8 cellular contexts compared by ENCODE assay signal in the genomic region with DNA sequence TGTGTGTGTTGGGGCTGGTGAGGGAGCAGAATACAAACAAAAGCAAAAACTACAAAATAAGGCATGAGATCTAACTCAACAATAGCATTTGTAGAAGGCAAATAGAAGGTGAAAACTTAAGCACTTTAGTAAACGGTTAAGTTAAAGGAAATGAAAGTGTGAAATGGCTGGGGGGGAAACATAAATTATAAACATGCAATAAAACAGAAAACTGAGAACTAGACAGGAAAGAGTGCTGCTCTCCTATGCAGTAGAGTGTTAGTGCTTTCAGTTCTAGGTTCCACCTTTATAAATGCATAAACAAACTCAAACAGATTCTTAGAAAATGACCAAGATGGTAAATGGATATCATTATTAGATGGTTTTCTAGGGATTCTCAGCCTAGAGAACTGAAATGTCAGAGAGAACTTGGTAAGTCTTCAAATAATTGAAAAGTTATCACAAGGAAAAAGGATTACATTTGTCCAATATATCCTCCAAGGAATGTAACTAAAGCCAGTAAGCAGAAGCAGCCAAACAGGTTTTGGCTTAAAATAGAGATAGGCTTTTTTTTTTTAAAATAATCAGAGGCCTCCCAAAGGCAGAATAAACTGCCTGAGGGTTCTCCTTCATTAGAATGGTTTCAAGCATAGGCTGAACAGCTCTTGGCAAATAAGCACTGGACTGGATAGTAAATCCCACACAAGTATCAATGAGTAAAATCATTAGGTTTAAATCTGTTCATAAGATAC. TPM values are rescaled to one million over a fixed set of nuclear protein-coding genes. Genes with fewer than 3 reads are reported as not detected.
DNase-seq lines count a peak whose midpoint lies in the region; ATAC-seq, FAIRE-seq and TF ChIP-seq lines count a peak whose summit lies in the region.

No MANE protein-coding gene starts in this region.

- H3K4me3 ChIP-seq in HCT116 (replicated peaks in 1 of 2; ENCODE audit: low read depth in 1 of 2, low read length in 2 of 2) (no peak overlapping the region), MM.1S (ENCODE audit: low read length) (0 out of 2 replicates have a peak overlapping the region, but pooled peaks have one; percentile 19), testis (no peak overlapping the region)

- H3K27ac ChIP-seq in HCT116 (ENCODE audit: low read depth, low read length) (no peak overlapping the region), MM.1S (ENCODE audit: low read length) (peak overlapping the region; percentile 35; the same call in 1 of the 2 replicates), testis (no peak overlapping the region)

- H3K9ac ChIP-seq in HCT116 (ENCODE audit: low read length) (no peak overlapping the region), MM.1S (ENCODE audit: low read length) (no peak overlapping the region)

- DNase-seq in HCT116 (ENCODE audit: low read depth, low spot score), result no peak
- DNase-seq in MM.1S, result peak; percentile 58
- DNase-seq in glutamatergic neuron, result no peak
- no peak for DNase-seq in pons (ENCODE audit: low spot score)
- no peak for DNase-seq in NCI-H2227 (lab: John Stamatoyannopoulos, UW; ENCODE audit: unreplicated experiment)
- no peak for DNase-seq in testis
- DNase-seq in urothelium cell line (ENCODE audit: low spot score), result no peak

- H3K27ac Mint-ChIP-seq in glutamatergic neuron (ENCODE audit: unreplicated experiment), result peak overlapping the region; percentile 77

- H3K27me3 ChIP-seq in HCT116 (ENCODE audit: insufficient read depth, low read length) (no peaks in the 10 kb centered on the region), MM.1S (replicated peaks; ENCODE audit: insufficient read depth, low read length) (no peaks in the 10 kb centered on the region), testis (no peaks in the 10 kb centered on the region)

- TF ChIP-seq POLR2A in HCT116 (IDR thresholded peaks at IDR 0.05; ENCODE audit: borderline replicate concordance, extremely low read depth, insufficient read depth, insufficient read length), result no peak
- TF ChIP-seq POLR2A in testis (IDR thresholded peaks at IDR 0.05), result no peak

- H4K20me1 ChIP-seq in HCT116 (ENCODE audit: insufficient read depth), result peaks cover 17% of the 10 kb centered on the region; the same call in 1 of the 2 replicates
- H4K20me1 ChIP-seq in MM.1S (ENCODE audit: insufficient read depth, low read length), result peaks cover 26% of the 10 kb centered on the region; the same call in 1 of the 2 replicates

- BruUV-seq in HCT116 (replicated peaks; lab: Mats Ljungman, UMichigan), result no TSS peak

- POLR2A ChIA-PET in HCT116 (lab: Charles Lee), result no interaction called here

- intact Hi-C loops in HCT116 (cut with micrococcal nuclease) (no loop called here), testis (cut with DNase I; ENCODE audit: low total_unique reads) (no loop called here)

- TF ChIP-seq CTCF in HCT116 (IDR thresholded peaks at IDR 0.05 in 2 of 3, conservative IDR thresholded peaks at IDR 0.05 in 1 of 3; ENCODE audit: borderline replicate concordance in 1 of 3, insufficient read depth in 1 of 3, low read depth in 2 of 3, low read length in 2 of 3) (no peak), MM.1S (IDR thresholded peaks at IDR 0.05; ENCODE audit: low read length) (no peak), glutamatergic neuron (IDR thresholded peaks at IDR 0.05; ENCODE audit: partially characterized antibody, unreplicated experiment) (no peak), testis (IDR thresholded peaks at IDR 0.05) (no peak)

- ATAC-seq in GM18867 (IDR thresholded peaks at IDR 0.05; ENCODE audit: unreplicated experiment) (peak; percentile 56), HCT116 (no peak)

- H3K9me3 ChIP-seq in HCT116 (ENCODE audit: control insufficient read depth in 1 of 2, insufficient read depth in 1 of 2, low read depth in 1 of 2, low read length in 2 of 2), result no peaks in the 10 kb centered on the region
- no peaks in the 10 kb centered on the region for H3K9me3 ChIP-seq in MM.1S (replicated peaks; ENCODE audit: insufficient read depth, low read length)
- H3K9me3 ChIP-seq in testis, result no peaks in the 10 kb centered on the region

- CTCF ChIA-PET in HCT116 (lab: Charles Lee), result no interaction called here

- H3K4me2 ChIP-seq in HCT116 (ENCODE audit: low read length) (peak overlapping the region; percentile 35), MM.1S (ENCODE audit: low read depth, low read length) (peak overlapping the region; percentile 59)

- H3K27me3 Mint-ChIP-seq in glutamatergic neuron (ENCODE audit: unreplicated experiment), result no peaks in the 10 kb centered on the region

- H3K4me3 Mint-ChIP-seq in glutamatergic neuron (ENCODE audit: unreplicated experiment), result no peak overlapping the region

- H3K36me3 Mint-ChIP-seq in glutamatergic neuron (ENCODE audit: unreplicated experiment), result no peaks in the 10 kb centered on the region

- RAD21 ChIA-PET in HCT116 (lab: Charles Lee; ENCODE audit: low non-redundant PET in 1 of 2, low total read pairs in 2 of 2, uncharacterized antibody in 2 of 2, unreplicated experiment in 2 of 2), result no interaction called here

- H3K9me3 Mint-ChIP-seq in glutamatergic neuron (ENCODE audit: unreplicated experiment), result no peaks in the 10 kb centered on the region

- no peak for FAIRE-seq in urothelium cell line (lab: Jason Lieb, UNC)

- no peak overlapping the region for H2AFZ ChIP-seq in HCT116 (ENCODE audit: low read depth, low read length, poor library complexity, severe bottlenecking)
- no peak overlapping the region for H2AFZ ChIP-seq in MM.1S (ENCODE audit: low read length)

- WGBS in testis, 2 donors, result 50 to 57% methylated on average over 1 of the region's 1 CpG

- no peaks in the 10 kb centered on the region for H3K9me2 ChIP-seq in HCT116 (ENCODE audit: insufficient read depth)
- H3K9me2 ChIP-seq in MM.1S (replicated peaks; ENCODE audit: insufficient read depth, low read length), result no peaks in the 10 kb centered on the region

- H3K4me1 ChIP-seq in HCT116 (ENCODE audit: control insufficient read depth in 1 of 2, insufficient read depth in 2 of 2, low read length in 2 of 2) (peaks cover 20 to 36% of the 10 kb centered on the region in 2 experiments), MM.1S (ENCODE audit: low read length) (peaks cover 47% of the 10 kb centered on the region), testis (no peaks in the 10 kb centered on the region)

- H3K4me1 Mint-ChIP-seq in glutamatergic neuron (ENCODE audit: low read depth, unreplicated experiment), result peaks cover 19% of the 10 kb centered on the region

- peaks cover 38% of the 10 kb centered on the region for H3F3A ChIP-seq in MM.1S (ENCODE audit: insufficient read depth, low read length)

- no peak for TF ChIP-seq RAD21 in HCT116 (IDR thresholded peaks at IDR 0.05; ENCODE audit: low read depth)

- H3K79me2 ChIP-seq in HCT116 (ENCODE audit: insufficient read depth, low read length), result peaks cover 100% of the 10 kb centered on the region
- peaks cover 86% of the 10 kb centered on the region for H3K79me2 ChIP-seq in MM.1S (ENCODE audit: low read length)

- H3K36me3 ChIP-seq in HCT116 (ENCODE audit: control insufficient read depth in 1 of 2, insufficient read depth in 2 of 2, low read length in 2 of 2), result no peaks in the 10 kb centered on the region; a peak in 1 of 4 replicates
- H3K36me3 ChIP-seq in MM.1S (replicated peaks; ENCODE audit: insufficient read depth, low read length), result no peaks in the 10 kb centered on the region; the same call in 1 of the 2 replicates
- no peaks in the 10 kb centered on the region for H3K36me3 ChIP-seq in testis (ENCODE audit: low read depth, missing control alignments)

TF ChIP-seq in HCT116, 20 proteins besides CTCF, POLR2A, EP300 and RAD21:
- TF ChIP-seq SRF (IDR thresholded peaks at IDR 0.05; ENCODE audit: low read depth) (no peak), JUND (IDR thresholded peaks at IDR 0.05) (no peak), SP1 (IDR thresholded peaks at IDR 0.05; ENCODE audit: low read depth) (peak; percentile 15; the same call in 1 of the 2 replicates), ELF1 (IDR thresholded peaks at IDR 0.05; ENCODE audit: borderline replicate concordance, low read depth) (no peak), EGR1 (IDR thresholded peaks at IDR 0.05; ENCODE audit: low read depth) (no peak), CBX3 (IDR thresholded peaks at IDR 0.05; ENCODE audit: low read depth) (no peak), YY1 (IDR thresholded peaks at IDR 0.05; ENCODE audit: extremely low read depth, insufficient replicate concordance, low read depth, low read length) (no peak), ZFX (IDR thresholded peaks at IDR 0.05) (no peak), FOSL1 (IDR thresholded peaks at IDR 0.05; ENCODE audit: low read depth) (0 out of 2 replicates have a peak, but pooled peaks have one; percentile 7), TCF7L2 (IDR thresholded peaks at IDR 0.05; ENCODE audit: borderline replicate concordance, extremely low read depth, insufficient read depth, insufficient read length) (no peak), POLR2AphosphoS5 (IDR thresholded peaks at IDR 0.05; ENCODE audit: low read depth, low read length) (no peak), SIN3A (IDR thresholded peaks at IDR 0.05; ENCODE audit: low read depth) (no peak)
- TF ChIP-seq, protein P1, sequence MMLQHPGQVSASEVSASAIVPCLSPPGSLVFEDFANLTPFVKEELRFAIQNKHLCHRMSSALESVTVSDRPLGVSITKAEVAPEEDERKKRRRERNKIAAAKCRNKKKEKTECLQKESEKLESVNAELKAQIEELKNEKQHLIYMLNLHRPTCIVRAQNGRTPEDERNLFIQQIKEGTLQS (IDR thresholded peaks at IDR 0.05), result no peak

RNA-seq across cellular contexts. Expression of a gene that starts 23.3 kb away (rescaled TPM):
- 52.5 TPM for total RNA-seq in HCT116 (2021; ENCODE audit: unreplicated experiment)
- polyA plus RNA-seq in HCT116 (2012), result 14.2 and 18.7 TPM in 2 replicates
- 51.4 TPM for total RNA-seq in glutamatergic neuron (ENCODE audit: unreplicated experiment)
- total RNA-seq in testis, result 10 to 100 TPM; 66.1 to 67.5 TPM
- 37.6 TPM for polyA plus RNA-seq in testis (ENCODE audit: insufficient read depth, low read depth, low replicate concordance)
